In the genomic region with DNA sequence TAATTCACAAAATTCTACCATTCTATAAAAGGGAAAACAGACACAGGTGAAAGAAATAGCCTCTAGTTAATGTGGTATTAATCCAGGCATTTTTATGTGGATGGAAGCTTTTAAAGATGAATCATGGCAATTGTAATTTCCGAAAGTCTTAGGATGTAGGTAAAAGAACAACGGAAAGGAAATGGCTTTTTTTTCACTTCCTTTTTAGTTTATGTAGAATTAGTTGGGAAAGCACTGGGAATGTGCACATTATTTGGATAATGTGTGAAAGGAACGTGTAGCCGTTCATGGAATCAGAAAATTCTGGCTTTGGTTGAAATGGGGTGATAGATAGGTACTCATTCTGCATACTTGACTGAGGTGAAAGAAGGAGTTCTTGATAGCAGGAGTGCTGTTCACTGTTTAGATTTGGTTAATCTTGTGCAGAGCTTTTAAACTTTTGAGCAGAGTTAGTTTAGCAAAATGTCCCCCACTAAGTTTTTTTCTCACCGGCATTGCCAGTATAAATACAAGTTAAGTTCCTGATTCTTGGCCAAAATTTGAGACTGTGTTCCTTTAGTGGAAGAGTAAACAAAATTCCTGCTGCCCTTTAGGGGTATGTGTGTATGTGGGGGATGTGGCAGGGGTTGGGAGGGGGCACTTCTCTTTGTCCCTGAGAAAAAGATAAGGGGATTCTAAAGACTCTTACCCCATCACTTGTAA, we compare ENCODE assay signal across 3 cellular contexts.
TF ChIP-seq lines count a peak whose summit lies in the region.

No MANE protein-coding gene starts in this region.

TF ChIP-seq in liver, 16 proteins besides CTCF, POLR2A, EP300 and RAD21:
- TF ChIP-seq, protein P1, sequence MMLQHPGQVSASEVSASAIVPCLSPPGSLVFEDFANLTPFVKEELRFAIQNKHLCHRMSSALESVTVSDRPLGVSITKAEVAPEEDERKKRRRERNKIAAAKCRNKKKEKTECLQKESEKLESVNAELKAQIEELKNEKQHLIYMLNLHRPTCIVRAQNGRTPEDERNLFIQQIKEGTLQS (IDR thresholded peaks at IDR 0.05): no peak
- TF ChIP-seq RXRA (IDR thresholded peaks at IDR 0.05) (no peak), JUND (IDR thresholded peaks at IDR 0.05) (no peak), EGR1 (IDR thresholded peaks at IDR 0.05; ENCODE audit: low read depth in 2 of 2) (no peak), YY1 (IDR thresholded peaks at IDR 0.05) (peak; percentile 59), TAF1 (conservative IDR thresholded peaks at IDR 0.05) (no peak), FOXA2 (IDR thresholded peaks at IDR 0.05) (no peak)
- TF ChIP-seq, protein P2, sequence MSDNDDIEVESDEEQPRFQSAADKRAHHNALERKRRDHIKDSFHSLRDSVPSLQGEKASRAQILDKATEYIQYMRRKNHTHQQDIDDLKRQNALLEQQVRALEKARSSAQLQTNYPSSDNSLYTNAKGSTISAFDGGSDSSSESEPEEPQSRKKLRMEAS (IDR thresholded peaks at IDR 0.05): no peak

TF ChIP-seq in HepG2, 621 proteins besides CTCF, POLR2A, EP300 and RAD21 (continues in another document):
- TF ChIP-seq PPARG (CRISPR knock-in tag; conservative IDR thresholded peaks at IDR 0.05) (no peak), ZNF766 (CRISPR knock-in tag; IDR thresholded peaks at IDR 0.05; ENCODE audit: borderline replicate concordance) (no peak), ZNF562 (CRISPR knock-in tag; IDR thresholded peaks at IDR 0.05; ENCODE audit: borderline replicate concordance) (no peak), SRSF4 (IDR thresholded peaks at IDR 0.05; ENCODE audit: low read depth, low read length, poor library complexity, severe bottlenecking) (no peak), ZNF235 (CRISPR knock-in tag; IDR thresholded peaks at IDR 0.05; ENCODE audit: borderline replicate concordance) (no peak), NFE2 (CRISPR knock-in tag; IDR thresholded peaks at IDR 0.05) (no peak)
- TF ChIP-seq, protein P3, sequence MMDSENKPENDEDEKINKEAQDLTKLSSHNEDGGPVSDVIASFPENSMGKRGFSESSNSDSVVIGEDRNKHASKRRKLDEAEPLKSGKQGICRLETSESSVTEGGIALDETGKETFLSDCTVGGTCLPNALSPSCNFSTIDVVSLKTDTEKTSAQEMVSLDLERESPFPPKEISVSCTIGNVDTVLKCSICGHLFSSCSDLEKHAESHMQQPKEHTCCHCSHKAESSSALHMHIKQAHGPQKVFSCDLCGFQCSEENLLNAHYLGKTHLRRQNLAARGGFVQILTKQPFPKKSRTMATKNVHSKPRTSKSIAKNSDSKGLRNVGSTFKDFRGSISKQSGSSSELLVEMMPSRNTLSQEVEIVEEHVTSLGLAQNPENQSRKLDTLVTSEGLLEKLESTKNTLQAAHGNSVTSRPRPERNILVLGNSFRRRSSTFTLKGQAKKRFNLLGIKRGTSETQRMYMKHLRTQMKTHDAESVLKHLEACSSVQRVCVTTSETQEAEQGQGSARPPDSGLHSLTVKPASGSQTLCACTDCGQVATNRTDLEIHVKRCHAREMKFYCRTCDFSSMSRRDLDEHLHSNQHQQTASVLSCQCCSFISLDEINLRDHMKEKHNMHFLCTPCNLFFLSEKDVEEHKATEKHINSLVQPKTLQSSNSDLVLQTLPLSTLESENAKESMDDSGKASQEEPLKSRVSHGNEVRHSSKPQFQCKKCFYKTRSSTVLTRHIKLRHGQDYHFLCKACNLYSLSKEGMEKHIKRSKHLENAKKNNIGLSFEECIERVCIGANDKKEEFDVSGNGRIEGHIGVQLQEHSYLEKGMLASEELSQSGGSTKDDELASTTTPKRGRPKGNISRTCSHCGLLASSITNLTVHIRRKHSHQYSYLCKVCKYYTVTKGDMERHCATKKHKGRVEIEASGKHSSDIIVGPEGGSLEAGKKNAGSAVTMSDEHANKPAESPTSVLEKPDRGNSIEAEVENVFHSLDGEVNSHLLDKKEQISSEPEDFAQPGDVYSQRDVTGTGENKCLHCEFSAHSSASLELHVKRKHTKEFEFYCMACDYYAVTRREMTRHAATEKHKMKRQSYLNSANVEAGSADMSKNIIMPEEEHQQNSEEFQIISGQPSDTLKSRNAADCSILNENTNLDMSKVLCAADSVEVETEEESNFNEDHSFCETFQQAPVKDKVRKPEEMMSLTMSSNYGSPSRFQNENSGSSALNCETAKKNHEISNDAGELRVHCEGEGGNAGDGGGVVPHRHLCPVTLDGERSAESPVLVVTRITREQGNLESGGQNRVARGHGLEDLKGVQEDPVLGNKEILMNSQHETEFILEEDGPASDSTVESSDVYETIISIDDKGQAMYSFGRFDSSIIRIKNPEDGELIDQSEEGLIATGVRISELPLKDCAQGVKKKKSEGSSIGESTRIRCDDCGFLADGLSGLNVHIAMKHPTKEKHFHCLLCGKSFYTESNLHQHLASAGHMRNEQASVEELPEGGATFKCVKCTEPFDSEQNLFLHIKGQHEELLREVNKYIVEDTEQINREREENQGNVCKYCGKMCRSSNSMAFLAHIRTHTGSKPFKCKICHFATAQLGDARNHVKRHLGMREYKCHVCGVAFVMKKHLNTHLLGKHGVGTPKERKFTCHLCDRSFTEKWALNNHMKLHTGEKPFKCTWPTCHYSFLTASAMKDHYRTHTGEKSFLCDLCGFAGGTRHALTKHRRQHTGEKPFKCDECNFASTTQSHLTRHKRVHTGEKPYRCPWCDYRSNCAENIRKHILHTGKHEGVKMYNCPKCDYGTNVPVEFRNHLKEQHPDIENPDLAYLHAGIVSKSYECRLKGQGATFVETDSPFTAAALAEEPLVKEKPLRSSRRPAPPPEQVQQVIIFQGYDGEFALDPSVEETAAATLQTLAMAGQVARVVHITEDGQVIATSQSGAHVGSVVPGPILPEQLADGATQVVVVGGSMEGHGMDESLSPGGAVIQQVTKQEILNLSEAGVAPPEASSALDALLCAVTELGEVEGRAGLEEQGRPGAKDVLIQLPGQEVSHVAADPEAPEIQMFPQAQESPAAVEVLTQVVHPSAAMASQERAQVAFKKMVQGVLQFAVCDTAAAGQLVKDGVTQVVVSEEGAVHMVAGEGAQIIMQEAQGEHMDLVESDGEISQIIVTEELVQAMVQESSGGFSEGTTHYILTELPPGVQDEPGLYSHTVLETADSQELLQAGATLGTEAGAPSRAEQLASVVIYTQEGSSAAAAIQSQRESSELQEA (CRISPR knock-in tag; IDR thresholded peaks at IDR 0.05; ENCODE audit: not compliant biosample characterization): no peak
- TF ChIP-seq, protein P4, sequence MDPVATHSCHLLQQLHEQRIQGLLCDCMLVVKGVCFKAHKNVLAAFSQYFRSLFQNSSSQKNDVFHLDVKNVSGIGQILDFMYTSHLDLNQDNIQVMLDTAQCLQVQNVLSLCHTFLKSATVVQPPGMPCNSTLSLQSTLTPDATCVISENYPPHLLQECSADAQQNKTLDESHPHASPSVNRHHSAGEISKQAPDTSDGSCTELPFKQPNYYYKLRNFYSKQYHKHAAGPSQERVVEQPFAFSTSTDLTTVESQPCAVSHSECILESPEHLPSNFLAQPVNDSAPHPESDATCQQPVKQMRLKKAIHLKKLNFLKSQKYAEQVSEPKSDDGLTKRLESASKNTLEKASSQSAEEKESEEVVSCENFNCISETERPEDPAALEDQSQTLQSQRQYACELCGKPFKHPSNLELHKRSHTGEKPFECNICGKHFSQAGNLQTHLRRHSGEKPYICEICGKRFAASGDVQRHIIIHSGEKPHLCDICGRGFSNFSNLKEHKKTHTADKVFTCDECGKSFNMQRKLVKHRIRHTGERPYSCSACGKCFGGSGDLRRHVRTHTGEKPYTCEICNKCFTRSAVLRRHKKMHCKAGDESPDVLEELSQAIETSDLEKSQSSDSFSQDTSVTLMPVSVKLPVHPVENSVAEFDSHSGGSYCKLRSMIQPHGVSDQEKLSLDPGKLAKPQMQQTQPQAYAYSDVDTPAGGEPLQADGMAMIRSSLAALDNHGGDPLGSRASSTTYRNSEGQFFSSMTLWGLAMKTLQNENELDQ (CRISPR knock-in tag; IDR thresholded peaks at IDR 0.05; ENCODE audit: borderline replicate concordance): no peak
- TF ChIP-seq, protein P5, sequence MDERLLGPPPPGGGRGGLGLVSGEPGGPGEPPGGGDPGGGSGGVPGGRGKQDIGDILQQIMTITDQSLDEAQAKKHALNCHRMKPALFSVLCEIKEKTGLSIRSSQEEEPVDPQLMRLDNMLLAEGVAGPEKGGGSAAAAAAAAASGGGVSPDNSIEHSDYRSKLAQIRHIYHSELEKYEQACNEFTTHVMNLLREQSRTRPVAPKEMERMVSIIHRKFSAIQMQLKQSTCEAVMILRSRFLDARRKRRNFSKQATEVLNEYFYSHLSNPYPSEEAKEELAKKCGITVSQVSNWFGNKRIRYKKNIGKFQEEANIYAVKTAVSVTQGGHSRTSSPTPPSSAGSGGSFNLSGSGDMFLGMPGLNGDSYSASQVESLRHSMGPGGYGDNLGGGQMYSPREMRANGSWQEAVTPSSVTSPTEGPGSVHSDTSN (CRISPR knock-in tag; IDR thresholded peaks at IDR 0.05): no peak

TF ChIP-seq in endothelial cell of umbilical vein, 7 proteins besides CTCF, POLR2A, EP300 and RAD21:
- peak; percentile 15 for TF ChIP-seq GATA2 (IDR thresholded peaks at IDR 0.05; ENCODE audit: insufficient read depth, insufficient read length, low read depth, low read length)
- TF ChIP-seq JUN (IDR thresholded peaks at IDR 0.05; ENCODE audit: borderline replicate concordance, insufficient read depth, insufficient read length, low read depth): peak; percentile 72
- TF ChIP-seq MYC (IDR thresholded peaks at IDR 0.05; ENCODE audit: low read depth, low read length): no peak
- peak; percentile 55 for TF ChIP-seq FOS (IDR thresholded peaks at IDR 0.05; ENCODE audit: borderline replicate concordance, insufficient read depth, low read length)
